ENCODE assay signal across 10 cellular contexts in the genomic region with DNA sequence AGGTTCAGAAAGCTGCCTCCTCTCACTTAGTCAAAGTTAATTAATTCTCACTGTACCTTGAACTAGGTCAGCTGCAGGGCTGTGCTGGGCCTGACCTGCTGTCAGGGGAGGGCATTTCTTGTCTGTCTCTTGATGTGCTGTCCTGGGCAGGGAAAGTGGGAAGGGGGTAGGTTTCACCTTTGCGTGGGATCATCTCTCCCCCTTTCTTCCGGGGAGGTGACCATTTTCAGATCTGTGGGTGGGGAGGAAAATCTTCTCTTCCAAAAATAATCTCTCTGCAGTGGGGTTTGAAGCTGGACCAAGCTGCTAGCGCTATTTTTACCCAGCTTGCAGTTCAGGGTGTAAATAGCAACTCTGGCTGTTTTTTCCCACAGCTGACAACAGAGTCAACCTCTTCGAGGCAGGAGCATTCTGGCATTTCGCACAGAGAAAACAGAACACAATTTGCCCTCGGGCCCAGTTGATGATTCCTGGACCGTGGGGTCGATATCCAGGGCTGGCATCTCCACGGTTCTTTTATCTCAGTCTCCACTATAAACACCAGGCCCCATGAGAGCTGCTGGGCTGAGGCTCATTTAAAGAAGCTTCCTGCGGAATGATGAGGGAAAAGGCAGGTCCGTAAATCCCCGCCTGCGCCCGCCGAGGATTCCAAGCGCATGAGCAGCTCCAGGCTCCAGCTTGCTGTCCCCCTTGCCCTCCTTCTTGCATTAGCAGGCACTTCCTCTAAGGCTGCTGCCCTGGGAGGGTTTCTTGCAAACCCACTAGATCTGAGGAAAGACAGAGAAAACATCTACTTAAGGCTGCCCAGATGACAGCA.
DNase-seq lines count a peak whose midpoint lies in the region; ATAC-seq, FAIRE-seq and TF ChIP-seq lines count a peak whose summit lies in the region.
"Had no signal": no experiment of that assay in that cellular context is flagged by ENCODE, and none has a peak within 500 bp of the region (broad histone marks: within the 10 kb centered on the region; RNA-seq: fewer than 3 reads in every experiment).

No MANE protein-coding gene starts in this region.

- H3K27me3 ChIP-seq in SJSA1 (replicated peaks) (no peaks in the 10 kb centered on the region), fibroblast of lung (ENCODE audit: control insufficient read depth, insufficient read depth, low read length) (no peaks in the 10 kb centered on the region), muscle layer of duodenum (ENCODE audit: low read depth, low read length) (no peaks in the 10 kb centered on the region), upper lobe of left lung (no peaks in the 10 kb centered on the region)

- TF ChIP-seq EP300 in upper lobe of left lung (IDR thresholded peaks at IDR 0.05), result no peak

- TF ChIP-seq CTCF in fibroblast of lung (conservative IDR thresholded peaks at IDR 0.05 in 1 of 2, IDR thresholded peaks at IDR 0.05 in 1 of 2; ENCODE audit: low read depth in 1 of 2, low read length in 2 of 2), result no peak
- TF ChIP-seq CTCF in upper lobe of left lung (IDR thresholded peaks at IDR 0.05), result no peak

- peak overlapping the region; percentile 41 for H3K4me2 ChIP-seq in fibroblast of lung (ENCODE audit: extremely low read depth, insufficient read depth, low read length)

- no peak for TF ChIP-seq POLR2A in upper lobe of left lung (IDR thresholded peaks at IDR 0.05)

- no peak overlapping the region for H3K9ac ChIP-seq in fibroblast of lung (ENCODE audit: insufficient read depth, low read length)

- peaks cover 57% of the 10 kb centered on the region for H3K4me1 ChIP-seq in SJSA1 (replicated peaks)
- peaks cover 11% of the 10 kb centered on the region for H3K4me1 ChIP-seq in fibroblast of lung (ENCODE audit: control insufficient read depth, extremely low read depth, insufficient read depth, low read length)
- H3K4me1 ChIP-seq in muscle layer of duodenum (ENCODE audit: control insufficient read depth in 1 of 2, insufficient read depth in 2 of 2, low read length in 2 of 2), result peaks cover 20 to 45% of the 10 kb centered on the region in 2 donors
- peaks cover 23 to 34% (median 30%) of the 10 kb centered on the region in 4 donors for H3K4me1 ChIP-seq in upper lobe of left lung

- no peak for FAIRE-seq in GM19239 (lab: Jason Lieb, UNC)

- no peaks in the 10 kb centered on the region for H3K79me2 ChIP-seq in fibroblast of lung (ENCODE audit: control insufficient read depth, insufficient read depth, low read length)

- ATAC-seq in upper lobe of left lung (ENCODE audit: low FRiP score in 2 of 2) (peak in 1 of 2 donors; percentile 25), GM21825 (IDR thresholded peaks at IDR 0.05; ENCODE audit: unreplicated experiment) (no peak)

- H3K4me3 ChIP-seq in SJSA1, result no peak overlapping the region
- H3K4me3 ChIP-seq in fibroblast of lung (replicated peaks in 1 of 4; ENCODE audit: control extremely low read depth in 1 of 4, insufficient read depth in 1 of 4, low read depth in 3 of 4, low read length in 4 of 4), result no peak overlapping the region
- peak overlapping the region in 1 of 2 donors; percentile 40 for H3K4me3 ChIP-seq in muscle layer of duodenum (ENCODE audit: low read depth in 1 of 2, low read length in 2 of 2)
- H3K4me3 ChIP-seq in upper lobe of left lung, result no peak overlapping the region

- H2AFZ ChIP-seq in fibroblast of lung (ENCODE audit: low read length), result peak overlapping the region; percentile 45

- no peaks in the 10 kb centered on the region for H4K20me1 ChIP-seq in fibroblast of lung (ENCODE audit: control insufficient read depth, extremely low read depth, insufficient read depth, low read length)

- H3K27ac ChIP-seq in SJSA1 (peak overlapping the region; percentile 96), fibroblast of lung (ENCODE audit: insufficient read depth, low read length) (peak overlapping the region; percentile 14), muscle layer of duodenum (ENCODE audit: low read length) (peak overlapping the region; percentile 80), upper lobe of left lung (peak overlapping the region; percentile 49 to 69 (median 52))

- H3K9me3 ChIP-seq in SJSA1 (replicated peaks) (no peaks in the 10 kb centered on the region), fibroblast of lung (ENCODE audit: control insufficient read depth, insufficient read depth, low read depth, low read length) (peaks cover 2% of the 10 kb centered on the region), muscle layer of duodenum (ENCODE audit: control insufficient read depth in 1 of 2, low read length in 2 of 2) (no peaks in the 10 kb centered on the region), upper lobe of left lung (no peaks in the 10 kb centered on the region)

- DNase-seq in SJSA1 (ENCODE audit: low read depth in 1 of 2, low spot score in 2 of 2), result peak; percentile 69 to 81
- DNase-seq in fibroblast of lung (ENCODE audit: low read depth in 2 of 2), result peak; percentile 26 to 61
- DNase-seq in upper lobe of left lung, result peak; percentile 27 to 56
- DNase-seq in GM19239 (ENCODE audit: insufficient read length, low spot score), result no peak
- no peak for DNase-seq in NCI-H1417 (lab: John Stamatoyannopoulos, UW)
- no peak for DNase-seq in RKO (ENCODE audit: low spot score)
- DNase-seq: activated gamma-delta T cell treated with Interleukin-2 at 50 U/mL for 16 hours, NCI-H1092 treated with DMSO at 0.1 percent for 48 hours had no signal

- H3K36me3 ChIP-seq in SJSA1 (no peaks in the 10 kb centered on the region), fibroblast of lung (ENCODE audit: control insufficient read depth, insufficient read depth, low read length) (no peaks in the 10 kb centered on the region), muscle layer of duodenum (ENCODE audit: control insufficient read depth in 1 of 2, insufficient read depth in 2 of 2, low read length in 2 of 2) (no peaks in the 10 kb centered on the region), upper lobe of left lung (no peaks in the 10 kb centered on the region)

- 52 to 64% methylated on average over 16 of the region's 16 CpGs for WGBS in upper lobe of left lung, 2 donors

Comparison
In these comparisons a context has a peak if more than half of its experiments do, and no peak if none do; other contexts are left out.
1. DNase-seq: peak in SJSA1 (2 of 2), fibroblast of lung (2 of 2) and upper lobe of left lung (2 of 2); none in GM19239 (single experiment), NCI-H1417 (0 of 3) and RKO (single experiment).
2. H3K27ac ChIP-seq: peak in every context shown above with its lines; median percentile 96 in SJSA1; 80 in muscle layer of duodenum; 52 in upper lobe of left lung; 14 in fibroblast of lung.